In genomic region chr3:186955898-186956696, GRCh38 we compare ENCODE assay signal across 14 cellular contexts. TPM values are rescaled to one million over a fixed set of nuclear protein-coding genes. Genes with fewer than 3 reads are reported as not detected.
DNase-seq lines count a peak whose midpoint lies in the region; ATAC-seq and TF ChIP-seq lines count a peak whose summit lies in the region.
"Had no signal": no experiment of that assay in that cellular context is flagged by ENCODE, and none has a peak within 500 bp of the region (broad histone marks: within the 10 kb centered on the region; RNA-seq: fewer than 3 reads in every experiment).

No MANE protein-coding gene starts in this region.

- no peak for ATAC-seq in T-cell (replicated peaks in 1 of 4)
- peak in 2 of 4 donors; percentile 39 to 54 for ATAC-seq in heart left ventricle
- peak; percentile 73 to 88 for ATAC-seq in natural killer cell treated with Interleukin-12 subunit alpha and Interleukin-12 subunit beta and Interleukin-15 and Interleukin-18, amount 100 ng/mL, for 72 hours

- H3K27ac ChIP-seq in CD8-positive, alpha-beta memory T cell (ENCODE audit: low read depth, low read length): peak overlapping the region; percentile 20
- H3K27ac ChIP-seq in heart left ventricle (peak overlapping the region in 8 of 12 donors; percentile 8 to 69 (median 30)), SJCRH30 (no peak overlapping the region)

- CTCF ChIA-PET in CD8-positive, alpha-beta memory T cell (lab: Charles Lee): interaction anchor here (3.4 kb wide), 1 partner anchor 107 kb away, joined by 9 read pairs; no protein-coding TSS in a partner anchor
- CTCF ChIA-PET in T-cell (lab: Charles Lee): no interaction called here

- H3K4me1 ChIP-seq in CD8-positive, alpha-beta memory T cell (ENCODE audit: insufficient read depth, low read length): peaks cover 49% of the 10 kb centered on the region
- H3K4me1 ChIP-seq in heart left ventricle (peaks cover 0 to 83% (median 32%) of the 10 kb centered on the region in 12 donors), SJCRH30 (no peaks in the 10 kb centered on the region)

- TF ChIP-seq POLR2A in heart left ventricle (IDR thresholded peaks at IDR 0.05): no peak

- DNase-seq in CD8-positive, alpha-beta memory T cell: no peak
- peak in 12 of 34 experiments; percentile 2 to 30 (median 8) for DNase-seq in T-cell
- DNase-seq in heart left ventricle: no peak
- peak; percentile 84 for DNase-seq in natural killer cell treated with Interleukin-12 subunit alpha and Interleukin-12 subunit beta and Interleukin-15 and Interleukin-18, amount 100 ng/mL, for 72 hours (ENCODE audit: low spot score)
- no peak for DNase-seq in central memory CD4-positive, alpha-beta T cell
- no peak for DNase-seq in SJCRH30
- no peak for DNase-seq in HT-29 (ENCODE audit: low spot score)
- no peak for DNase-seq in OCI-M2 (lab: John Stamatoyannopoulos, UW; ENCODE audit: unreplicated experiment)
- DNase-seq: activated CD4-positive, alpha-beta T cell treated with anti-CD3 and anti-CD28 coated beads, Interleukin-2, amount 10 ng/mL, durations not matched to agents 24 days and 14 days; foreskin fibroblast; NCI-H187; NCI-H526 treated with DMSO at 0.1 percent for 48 hours had no signal

- intact Hi-C loops in heart left ventricle (cut with DNase I): no loop called here

- WGBS in heart left ventricle, 4 donors: 49 to 57% (median 51%) methylated on average over 9 of the region's 9 CpGs

- H3K4me3 Mint-ChIP-seq in CD8-positive, alpha-beta memory T cell: peak overlapping the region in 5 of 7 donors; percentile 15 to 56 (median 47)
- H3K4me3 Mint-ChIP-seq in T-cell: no peak overlapping the region
- H3K4me3 Mint-ChIP-seq in natural killer cell treated with Interleukin-12 subunit alpha and Interleukin-12 subunit beta and Interleukin-15 and Interleukin-18, amount 100 ng/mL, for 72 hours: peak overlapping the region; percentile 84
- H3K4me3 Mint-ChIP-seq: activated CD4-positive, alpha-beta T cell treated with anti-CD3 and anti-CD28 coated beads, Interleukin-2, amount 10 ng/mL, durations not matched to agents 24 days and 14 days had no signal

- H3K36me3 ChIP-seq in CD8-positive, alpha-beta memory T cell (ENCODE audit: insufficient read depth, low read length): peaks cover 9% of the 10 kb centered on the region
- H3K36me3 ChIP-seq in heart left ventricle: peaks cover 0 to 4% (median 0%) of the 10 kb centered on the region in 9 donors
- H3K36me3 ChIP-seq in SJCRH30: no peaks in the 10 kb centered on the region

- H3K36me3 Mint-ChIP-seq in CD8-positive, alpha-beta memory T cell: peaks cover 13 to 40% (median 15%) of the 10 kb centered on the region in 3 donors
- peaks cover 43% of the 10 kb centered on the region for H3K36me3 Mint-ChIP-seq in T-cell
- peaks cover 48% of the 10 kb centered on the region for H3K36me3 Mint-ChIP-seq in natural killer cell treated with Interleukin-12 subunit alpha and Interleukin-12 subunit beta and Interleukin-15 and Interleukin-18, amount 100 ng/mL, for 72 hours

- peak overlapping the region; percentile 62 to 92 (median 74) for H3K27ac Mint-ChIP-seq in CD8-positive, alpha-beta memory T cell
- peak overlapping the region; percentile 80 to 82 for H3K27ac Mint-ChIP-seq in T-cell
- peak overlapping the region; percentile 91 to 95 for H3K27ac Mint-ChIP-seq in natural killer cell treated with Interleukin-12 subunit alpha and Interleukin-12 subunit beta and Interleukin-15 and Interleukin-18, amount 100 ng/mL, for 72 hours
- H3K27ac Mint-ChIP-seq: activated CD4-positive, alpha-beta T cell treated with anti-CD3 and anti-CD28 coated beads, Interleukin-2, amount 10 ng/mL, durations not matched to agents 24 days and 14 days; progenitor cell of endocrine pancreas had no signal

- H3K9me3 Mint-ChIP-seq in CD8-positive, alpha-beta memory T cell: no peaks in the 10 kb centered on the region
- H3K9me3 Mint-ChIP-seq in T-cell: peaks cover 0 to 3% (median 3%) of the 10 kb centered on the region in 3 donors
- H3K9me3 Mint-ChIP-seq in natural killer cell treated with Interleukin-12 subunit alpha and Interleukin-12 subunit beta and Interleukin-15 and Interleukin-18, amount 100 ng/mL, for 72 hours: peaks cover 9% of the 10 kb centered on the region

- peaks cover 89 to 94% (median 93%) of the 10 kb centered on the region in 3 donors for H3K4me1 Mint-ChIP-seq in CD8-positive, alpha-beta memory T cell
- peaks cover 81 to 89% (median 86%) of the 10 kb centered on the region in 3 donors for H3K4me1 Mint-ChIP-seq in T-cell
- peaks cover 72 to 79% of the 10 kb centered on the region in 2 donors for H3K4me1 Mint-ChIP-seq in natural killer cell treated with Interleukin-12 subunit alpha and Interleukin-12 subunit beta and Interleukin-15 and Interleukin-18, amount 100 ng/mL, for 72 hours (ENCODE audit: low read depth in 2 of 2)

- H3K27me3 Mint-ChIP-seq in CD8-positive, alpha-beta memory T cell: no peaks in the 10 kb centered on the region
- no peaks in the 10 kb centered on the region for H3K27me3 Mint-ChIP-seq in T-cell
- H3K27me3 Mint-ChIP-seq in natural killer cell treated with Interleukin-12 subunit alpha and Interleukin-12 subunit beta and Interleukin-15 and Interleukin-18, amount 100 ng/mL, for 72 hours: no peaks in the 10 kb centered on the region
- H3K27me3 Mint-ChIP-seq: activated CD4-positive, alpha-beta T cell treated with anti-CD3 and anti-CD28 coated beads, Interleukin-2, amount 10 ng/mL, durations not matched to agents 24 days and 14 days; progenitor cell of endocrine pancreas had no signal

- no peaks in the 10 kb centered on the region for H3K27me3 ChIP-seq in CD8-positive, alpha-beta memory T cell (ENCODE audit: insufficient read depth, low read length, poor library complexity, severe bottlenecking)
- no peaks in the 10 kb centered on the region for H3K27me3 ChIP-seq in heart left ventricle
- H3K27me3 ChIP-seq in SJCRH30: no peaks in the 10 kb centered on the region
- H3K27me3 ChIP-seq: BLaER1 treated with 17β-estradiol and CSF1 and Interleukin-3, amounts not matched to agents 10 nM and 100 nM had no signal

- no peaks in the 10 kb centered on the region for H3K9me3 ChIP-seq in CD8-positive, alpha-beta memory T cell (ENCODE audit: low read length)
- no peaks in the 10 kb centered on the region for H3K9me3 ChIP-seq in heart left ventricle
- no peaks in the 10 kb centered on the region for H3K9me3 ChIP-seq in SJCRH30 (replicated peaks)

- no peak overlapping the region for H3K4me3 ChIP-seq in CD8-positive, alpha-beta memory T cell (ENCODE audit: low read length)
- H3K4me3 ChIP-seq in heart left ventricle (no peak overlapping the region), SJCRH30 (no peak overlapping the region)
- H3K4me3 ChIP-seq: BLaER1 treated with 17β-estradiol and CSF1 and Interleukin-3, amounts not matched to agents 10 nM and 100 nM had no signal

- POLR2A ChIA-PET in CD8-positive, alpha-beta memory T cell (lab: Charles Lee): no interaction called here
- POLR2A ChIA-PET in T-cell (lab: Charles Lee): no interaction called here

- TF ChIP-seq CTCF in heart left ventricle (IDR thresholded peaks at IDR 0.05): no peak

RNA-seq across cellular contexts. Expression of gene ST6GAL1, which starts 25.8 kb away (rescaled TPM):
- 100 to 1,000 TPM in 1 of 2 experiments, 10 to 100 TPM in 1; 96.8 to 108 TPM for total RNA-seq in CD8-positive, alpha-beta memory T cell
- 139 TPM for polyA plus RNA-seq in CD8-positive, alpha-beta memory T cell
- total RNA-seq in T-cell (100 to 1,000 TPM; 148 to 237 (median 212) TPM), heart left ventricle (100 to 1,000 TPM in 1 of 9 donors, 10 to 100 TPM in 8; 56.2 to 120 (median 72.5) TPM)
- polyA plus RNA-seq in heart left ventricle: 10 to 100 TPM; 19.4 to 69.9 TPM
- 100 to 1,000 TPM; 179 to 304 TPM for total RNA-seq in natural killer cell treated with Interleukin-12 subunit alpha and Interleukin-12 subunit beta and Interleukin-15 and Interleukin-18, amount 100 ng/mL, for 72 hours
- 2.3 TPM in 2 replicates for total RNA-seq in SJCRH30 (2014; rRNA removed; shearing (Covaris generic))
- 1.9 and 4.2 TPM in 2 replicates for total RNA-seq in HT-29 (2014; rRNA removed; shearing (Covaris generic))

Comparison
In these comparisons a context has a peak if more than half of its experiments do, and no peak if none do; other contexts are left out.
1. H3K4me3 Mint-ChIP-seq: peak in CD8-positive, alpha-beta memory T cell (5 of 7) and natural killer cell treated with Interleukin-12 subunit alpha and Interleukin-12 subunit beta and Interleukin-15 and Interleukin-18, amount 100 ng/mL, for 72 hours (single experiment); none in T-cell (0 of 3).
2. ATAC-seq: peak in natural killer cell treated with Interleukin-12 subunit alpha and Interleukin-12 subunit beta and Interleukin-15 and Interleukin-18, amount 100 ng/mL, for 72 hours (2 of 2); none in T-cell (0 of 4).
3. RNA of gene ST6GAL1, which starts 25.8 kb away (total RNA-seq): 179 to 304 TPM in natural killer cell treated with Interleukin-12 subunit alpha and Interleukin-12 subunit beta and Interleukin-15 and Interleukin-18, amount 100 ng/mL, for 72 hours, 148 to 237 TPM in T-cell, 96.8 to 108 TPM in CD8-positive, alpha-beta memory T cell and 56.2 to 120 TPM in heart left ventricle; 1.9 to 4.2 TPM in HT-29 and 2.3 TPM in SJCRH30; every median in the first group is over 10 times any median in the second.
4. Peak in every context shown above with its lines, with median percentiles within 50 percentile points of each other: H3K27ac Mint-ChIP-seq.